ENCODE assay signal across 13 cellular contexts in the genomic region with DNA sequence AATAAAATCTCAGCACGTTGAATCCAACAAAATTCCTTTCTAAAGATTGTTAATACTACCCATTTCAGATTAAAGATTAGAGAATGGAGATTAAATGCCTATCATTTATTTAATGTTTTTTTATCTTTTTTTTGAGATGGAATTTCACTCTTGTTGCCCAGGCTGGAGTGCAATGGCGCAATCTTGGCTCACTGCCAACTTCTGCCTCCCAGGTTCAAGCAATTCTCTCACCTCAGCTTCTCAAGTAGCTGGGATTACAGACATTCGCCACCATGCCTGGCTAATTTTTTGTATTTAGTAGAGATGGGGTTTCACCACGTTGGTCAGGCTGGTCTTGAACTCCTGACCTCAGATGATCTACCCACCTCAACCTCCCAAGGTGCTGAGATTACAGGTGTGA. TPM values are rescaled to one million over a fixed set of nuclear protein-coding genes. Genes with fewer than 3 reads are reported as not detected.
DNase-seq lines count a peak whose midpoint lies in the region; ATAC-seq and TF ChIP-seq lines count a peak whose summit lies in the region.
"Not testable (repeated sequence)": the region's sequence is repeated elsewhere in the genome, so short reads cannot be mapped to it uniquely, and the experiment has no call there.
"Had no signal": no experiment of that assay in that cellular context is flagged by ENCODE, and none has a peak within 500 bp of the region (broad histone marks: within the 10 kb centered on the region; RNA-seq: fewer than 3 reads in every experiment).

No MANE protein-coding gene starts in this region.

- H3K36me3 Mint-ChIP-seq in activated CD4-positive, alpha-beta T cell treated with anti-CD3 and anti-CD28 coated beads for 36 hours (ENCODE audit: low read depth), result not testable (repeated sequence)

- not testable (repeated sequence) for H3K27me3 Mint-ChIP-seq in activated CD4-positive, alpha-beta T cell treated with anti-CD3 and anti-CD28 coated beads for 36 hours

- peak overlapping the region; percentile 0; the same call in 1 of the 2 replicates for H3K4me2 ChIP-seq in KMS-11

- not testable (repeated sequence) for ATAC-seq in activated CD4-positive, alpha-beta T cell treated with anti-CD3 and anti-CD28 coated beads for 36 hours; lung (ENCODE audit: insufficient read depth, low FRiP score)

- DNase-seq in DMS53 (lab: John Stamatoyannopoulos, UW) (peak; percentile 26), NCI-H2196 (lab: John Stamatoyannopoulos, UW; ENCODE audit: unreplicated experiment) (peak; percentile 4), OCI-M1 (lab: John Stamatoyannopoulos, UW) (peak; percentile 13), adipocyte (ENCODE audit: low read depth) (peak; percentile 4), epithelial cell of esophagus (ENCODE audit: low read depth) (peak; percentile 20), lung (ENCODE audit: low spot score) (peak; percentile 37)
- peak; percentile 18 for DNase-seq in activated CD4-positive, alpha-beta T cell treated with anti-CD3 and anti-CD28 coated beads for 36 hours

- 62 to 82% methylated on average over 4 of the region's 4 CpGs for WGBS in lung, 2 donors

- H3K4me3 ChIP-seq in KMS-11 (IDR thresholded peaks at IDR 0.05; ENCODE audit: insufficient read depth, low read depth, low read length); adipocyte (ENCODE audit: low read length); epithelial cell of esophagus (ENCODE audit: low read length); lung: not testable (repeated sequence)

- intact Hi-C loops in activated CD4-positive, alpha-beta T cell treated with anti-CD3 and anti-CD28 coated beads for 36 hours (cut with DNase I, micrococcal nuclease), result loop anchor here (5.0 kb wide), 2 partner anchors 80 to 770 kb away; a partner anchor contains a TSS

- H3K4me1 ChIP-seq in KMS-11 (ENCODE audit: low read depth, poor library complexity, severe bottlenecking), result peaks cover 33% of the 10 kb centered on the region
- H3K4me1 ChIP-seq in adipocyte (ENCODE audit: control insufficient read depth, insufficient read depth, low read length); lung (ENCODE audit: control insufficient read depth in 2 of 2, insufficient read depth in 2 of 2, low read length in 2 of 2): not testable (repeated sequence)

- TF ChIP-seq CTCF in KMS-11 (conservative IDR thresholded peaks at IDR 0.05; ENCODE audit: low read depth, low read length); epithelial cell of esophagus (IDR thresholded peaks at IDR 0.05; ENCODE audit: insufficient read depth, low read depth, low read length, missing control alignments); lung (IDR thresholded peaks at IDR 0.05; ENCODE audit: control extremely low read depth, extremely low read depth): not testable (repeated sequence)

- peaks cover 14% of the 10 kb centered on the region for H3K4me1 Mint-ChIP-seq in activated CD4-positive, alpha-beta T cell treated with anti-CD3 and anti-CD28 coated beads for 36 hours

- H3K79me2 ChIP-seq in KMS-11 (ENCODE audit: insufficient read depth, low read depth), result not testable (repeated sequence)

- H3K36me3 ChIP-seq in KMS-11 (ENCODE audit: insufficient read depth); adipocyte (ENCODE audit: control insufficient read depth, insufficient read depth, low read length, severe bottlenecking); lung (ENCODE audit: control insufficient read depth in 2 of 2, insufficient read depth in 2 of 2, low read length in 2 of 2): not testable (repeated sequence)

- not testable (repeated sequence) for H3K4me3 Mint-ChIP-seq in activated CD4-positive, alpha-beta T cell treated with anti-CD3 and anti-CD28 coated beads for 36 hours

- not testable (repeated sequence) for H2AFZ ChIP-seq in KMS-11 (ENCODE audit: low read depth)

- not testable (repeated sequence) for H3K9me3 Mint-ChIP-seq in activated CD4-positive, alpha-beta T cell treated with anti-CD3 and anti-CD28 coated beads for 36 hours (ENCODE audit: low read depth)

- not testable (repeated sequence) for H4K20me1 ChIP-seq in KMS-11 (ENCODE audit: insufficient read depth)

- H3K27ac Mint-ChIP-seq in activated CD4-positive, alpha-beta T cell treated with anti-CD3 and anti-CD28 coated beads for 36 hours, result not testable (repeated sequence)

- H3K27ac ChIP-seq in KMS-11; lung (ENCODE audit: low read depth in 1 of 2, low read length in 1 of 2): not testable (repeated sequence)

- H3K9ac ChIP-seq in KMS-11; adipocyte (ENCODE audit: low read length): not testable (repeated sequence)

- POLR2A ChIA-PET in activated CD4-positive, alpha-beta T cell treated with anti-CD3 and anti-CD28 coated beads for 36 hours (lab: Charles Lee), result not testable (repeated sequence)

- not testable (repeated sequence) for H3K9me3 ChIP-seq in adipocyte (ENCODE audit: control insufficient read depth, low read length); lung (ENCODE audit: control insufficient read depth in 2 of 2, insufficient read depth in 1 of 2, low read length in 1 of 2)

- CTCF ChIA-PET in activated CD4-positive, alpha-beta T cell treated with anti-CD3 and anti-CD28 coated beads for 36 hours (lab: Charles Lee), result not testable (repeated sequence)

- H3K27me3 ChIP-seq in KMS-11 (ENCODE audit: insufficient read depth, low read depth); adipocyte (replicated peaks; ENCODE audit: control insufficient read depth, insufficient read depth, low read length); lung (ENCODE audit: control insufficient read depth, insufficient read depth): not testable (repeated sequence)

RNA-seq across cellular contexts. Expression of a gene that starts 2.4 kb away (rescaled TPM):
- total RNA-seq in activated CD4-positive, alpha-beta T cell treated with anti-CD3 and anti-CD28 coated beads for 36 hours, result under 1 TPM; 0.51 to 0.66 TPM
- total RNA-seq in lung, result 1 to 10 TPM in 1 of 2 donors, under 1 TPM in 1; 0.14 to 3.0 TPM
- 1 to 10 TPM in 1 of 2 donors, under 1 TPM in 1; 0.81 to 1.0 TPM for polyA plus RNA-seq in lung
- total RNA-seq: A172, HT1080 had no signal

RNA-seq across cellular contexts. Expression of a gene that starts 22.5 kb away (rescaled TPM):
- under 1 TPM; 0.55 to 0.86 TPM for total RNA-seq in activated CD4-positive, alpha-beta T cell treated with anti-CD3 and anti-CD28 coated beads for 36 hours
- under 1 TPM in 1 of 2 donors, not detected in 1; 0.98 TPM for total RNA-seq in lung
- polyA plus RNA-seq in lung, result under 1 TPM; 0.16 to 0.37 TPM
- total RNA-seq: A172, GM23338, H7, HT1080 had no signal

RNA-seq across cellular contexts. Expression of a gene that starts 29.7 kb away (rescaled TPM):
- not detected for total RNA-seq in activated CD4-positive, alpha-beta T cell treated with anti-CD3 and anti-CD28 coated beads for 36 hours
- total RNA-seq in lung, result not detected
- polyA plus RNA-seq in lung, result not detected
- total RNA-seq: A172; CD4-positive, CD25-positive, alpha-beta regulatory T cell; GM23338; HT1080 had no signal
- polyA plus RNA-seq: CD4-positive, CD25-positive, alpha-beta regulatory T cell; GM23338 had no signal

RNA-seq across cellular contexts. Expression of a gene that starts 38.1 kb away (rescaled TPM):
- not detected for total RNA-seq in activated CD4-positive, alpha-beta T cell treated with anti-CD3 and anti-CD28 coated beads for 36 hours
- not detected for total RNA-seq in lung
- polyA plus RNA-seq in lung, result not detected
- total RNA-seq: A172; CD4-positive, CD25-positive, alpha-beta regulatory T cell; HT1080 had no signal
- polyA plus RNA-seq: CD4-positive, CD25-positive, alpha-beta regulatory T cell had no signal

RNA-seq across cellular contexts. Expression of a gene that starts 59.9 kb away (rescaled TPM):
- 10 to 100 TPM; 22.2 to 24.1 TPM for total RNA-seq in activated CD4-positive, alpha-beta T cell treated with anti-CD3 and anti-CD28 coated beads for 36 hours
- 10 to 100 TPM in 1 of 2 donors, 1 to 10 TPM in 1; 8.9 to 14.0 TPM for total RNA-seq in lung
- polyA plus RNA-seq in lung, result 1 to 10 TPM; 2.1 to 6.6 TPM
- total RNA-seq: A172 had no signal
